9 cellular contexts compared by ENCODE assay signal in the genomic region with DNA sequence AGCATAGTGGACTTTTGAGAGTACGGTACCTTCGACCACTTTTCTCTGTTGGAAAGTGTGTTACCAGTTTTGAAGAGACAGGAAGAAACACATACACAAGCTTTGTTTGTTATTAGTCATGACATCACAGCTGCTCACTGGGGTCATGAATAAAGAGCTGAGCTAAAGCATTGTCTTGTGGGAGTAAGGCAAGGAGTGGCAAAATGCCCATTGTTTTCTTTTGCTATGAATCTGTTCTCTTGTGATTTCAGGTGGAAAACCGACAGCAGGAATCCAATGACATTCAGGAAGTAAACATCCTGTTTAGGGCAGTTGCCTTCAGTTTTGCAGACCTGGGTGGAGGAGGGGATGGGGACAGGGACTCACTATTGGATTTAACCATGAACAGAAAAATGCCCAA.
DNase-seq lines count a peak whose midpoint lies in the region; ATAC-seq and TF ChIP-seq lines count a peak whose summit lies in the region.
"Had no signal": no experiment of that assay in that cellular context is flagged by ENCODE, and none has a peak within 500 bp of the region (broad histone marks: within the 10 kb centered on the region; RNA-seq: fewer than 3 reads in every experiment).

No MANE protein-coding gene starts in this region.

- H4K20me1 ChIP-seq in neural progenitor cell (ENCODE audit: low read depth), result no peaks in the 10 kb centered on the region
- no peaks in the 10 kb centered on the region for H4K20me1 ChIP-seq in OCI-LY7 (ENCODE audit: insufficient read depth, low read length)

- H3K9me2 ChIP-seq in OCI-LY7 (ENCODE audit: insufficient read depth, low read length), result no peaks in the 10 kb centered on the region

- H3K4me3 ChIP-seq in neural progenitor cell, result no peak overlapping the region
- no peak overlapping the region for H3K4me3 ChIP-seq in OCI-LY7 (ENCODE audit: low read depth, low read length, poor library complexity, severe bottlenecking)
- H3K4me3 ChIP-seq in Caco-2 (ENCODE audit: low read depth, low read length), result no peak overlapping the region
- no peak overlapping the region for H3K4me3 ChIP-seq in trophoblast cell (ENCODE audit: low read depth, low read length)

- no peak overlapping the region for H3K27ac ChIP-seq in neural progenitor cell
- H3K27ac ChIP-seq in OCI-LY7 (ENCODE audit: low read depth, low read length, poor library complexity, severe bottlenecking), result no peak overlapping the region
- H3K27ac ChIP-seq in trophoblast cell (ENCODE audit: low read depth, low read length), result no peak overlapping the region

- H3K27me3 ChIP-seq in neural progenitor cell (no peaks in the 10 kb centered on the region), Caco-2 (replicated peaks; ENCODE audit: control insufficient read depth, insufficient read depth, low read length) (no peaks in the 10 kb centered on the region), trophoblast cell (ENCODE audit: insufficient read depth, low read length) (no peaks in the 10 kb centered on the region)

- H3K4me1 Mint-ChIP-seq in neural progenitor cell, result peaks cover 41% of the 10 kb centered on the region
- H3K4me1 Mint-ChIP-seq in Caco-2 (ENCODE audit: low read depth, unreplicated experiment), result peaks cover 10% of the 10 kb centered on the region

- H3K9me3 Mint-ChIP-seq in neural progenitor cell (peaks cover 3% of the 10 kb centered on the region), Caco-2 (ENCODE audit: unreplicated experiment) (no peaks in the 10 kb centered on the region)

- no CpG with 5 or more reads among the region's 3 CpGs for WGBS in trophoblast cell (ENCODE audit: extremely low coverage, insufficient coverage, insufficient read length)

- H3K9me3 ChIP-seq in neural progenitor cell (ENCODE audit: low read depth), result no peaks in the 10 kb centered on the region
- H3K9me3 ChIP-seq in OCI-LY7 (ENCODE audit: low read length), result no peaks in the 10 kb centered on the region
- H3K9me3 ChIP-seq in Caco-2, result no peaks in the 10 kb centered on the region
- no peaks in the 10 kb centered on the region for H3K9me3 ChIP-seq in trophoblast cell (ENCODE audit: insufficient read depth, low read depth, low read length)

- POLR2A ChIA-PET in OCI-LY7 (lab: Charles Lee), result no interaction called here
- POLR2A ChIA-PET in Caco-2 (lab: Charles Lee), result no interaction called here

- intact Hi-C loops in OCI-LY7 (cut with micrococcal nuclease; ENCODE audit: unreplicated experiment), result no loop called here
- intact Hi-C loops in Caco-2 (cut with micrococcal nuclease; ENCODE audit: unreplicated experiment), result no loop called here

- H3K36me3 ChIP-seq in neural progenitor cell (no peaks in the 10 kb centered on the region), OCI-LY7 (ENCODE audit: insufficient read depth, low read length) (no peaks in the 10 kb centered on the region), Caco-2 (ENCODE audit: control insufficient read depth, insufficient read depth, low read length) (no peaks in the 10 kb centered on the region), trophoblast cell (ENCODE audit: control insufficient read depth in 1 of 2, insufficient read depth in 2 of 2, low read length in 2 of 2) (peaks cover 0 to 7% of the 10 kb centered on the region in 2 experiments)

- H2BK120ac ChIP-seq in trophoblast cell (ENCODE audit: insufficient read depth, low read length, poor library complexity), result no peak overlapping the region

- H3K27me3 Mint-ChIP-seq in neural progenitor cell (ENCODE audit: insufficient read depth, low read depth) (no peaks in the 10 kb centered on the region), Caco-2 (ENCODE audit: insufficient read depth, unreplicated experiment) (no peaks in the 10 kb centered on the region)
- H3K27me3 Mint-ChIP-seq: activated CD4-positive, alpha-beta T cell treated with anti-CD3 and anti-CD28 coated beads for 36 hours had no signal

- H3K4me3 Mint-ChIP-seq in neural progenitor cell (no peak overlapping the region), Caco-2 (ENCODE audit: unreplicated experiment) (no peak overlapping the region)
- H3K4me3 Mint-ChIP-seq: activated CD4-positive, alpha-beta T cell treated with anti-CD3 and anti-CD28 coated beads for 36 hours had no signal

- H4K12ac ChIP-seq in trophoblast cell (ENCODE audit: low read depth, low read length), result no peak overlapping the region

- H3K23ac ChIP-seq in trophoblast cell (ENCODE audit: low read length), result no peak overlapping the region

- H3K4me1 ChIP-seq in neural progenitor cell (peaks cover 27% of the 10 kb centered on the region), OCI-LY7 (ENCODE audit: insufficient read depth, low read length, poor library complexity, severe bottlenecking) (no peaks in the 10 kb centered on the region), Caco-2 (no peaks in the 10 kb centered on the region; the same call in 1 of the 2 replicates), trophoblast cell (ENCODE audit: control insufficient read depth in 1 of 2, insufficient read depth in 2 of 2, low read length in 2 of 2) (peaks cover 5 to 10% of the 10 kb centered on the region in 2 experiments)

- DNase-seq in Daoy (ENCODE audit: low read depth), result peak; percentile 6
- peak; percentile 6 for DNase-seq in NCI-H345 treated with DMSO at 0.1 percent for 48 hours (lab: John Stamatoyannopoulos, UW; ENCODE audit: unreplicated experiment)
- peak; percentile 20 for DNase-seq in neural progenitor cell (ENCODE audit: low spot score)
- DNase-seq in middle frontal gyrus (ENCODE audit: extremely low spot score, low spot score), result no peak
- no peak for DNase-seq in OCI-LY7 (ENCODE audit: low spot score)
- DNase-seq in Caco-2, result no peak
- DNase-seq in trophoblast cell, result no peak
- DNase-seq: activated CD4-positive, alpha-beta T cell treated with anti-CD3 and anti-CD28 coated beads for 36 hours had no signal

- BruUV-seq in OCI-LY7 (replicated peaks; lab: Mats Ljungman, UMichigan) (no TSS peak), Caco-2 (replicated peaks; lab: Mats Ljungman, UMichigan) (no TSS peak)

- no peaks in the 10 kb centered on the region for H3K79me1 ChIP-seq in trophoblast cell (ENCODE audit: low read length)

- TF ChIP-seq CTCF in neural progenitor cell (IDR thresholded peaks at IDR 0.05), result no peak
- no peak for TF ChIP-seq CTCF in OCI-LY7 (conservative IDR thresholded peaks at IDR 0.05; ENCODE audit: low read length)
- no peak for TF ChIP-seq CTCF in Caco-2 (IDR thresholded peaks at IDR 0.05; ENCODE audit: insufficient read depth in 1 of 2, low read depth in 1 of 2, low read length in 1 of 2, severe bottlenecking in 1 of 2, unreplicated experiment in 1 of 2)

- no peak overlapping the region for H2BK5ac ChIP-seq in trophoblast cell (ENCODE audit: low read depth, low read length, poor library complexity)

- no peak overlapping the region for H4K8ac ChIP-seq in trophoblast cell (ENCODE audit: low read depth, low read length)

- no peak overlapping the region for H3K14ac ChIP-seq in trophoblast cell (ENCODE audit: low read length)

- peak; percentile 33 for ATAC-seq in esophagus mucosa
- ATAC-seq: activated CD4-positive, alpha-beta T cell treated with anti-CD3 and anti-CD28 coated beads for 36 hours had no signal

- no peak overlapping the region for H2AK5ac ChIP-seq in trophoblast cell (ENCODE audit: low read length)

- no peak overlapping the region for H4K91ac ChIP-seq in trophoblast cell (ENCODE audit: low read depth, low read length)

- CTCF ChIA-PET in OCI-LY7 (lab: Charles Lee; ENCODE audit: unreplicated experiment) (no interaction called here), Caco-2 (lab: Charles Lee) (interaction anchor here (0.8 kb wide), 1 partner anchor 45 kb away, joined by 3 read pairs; no protein-coding TSS in a partner anchor)

- H3K4ac ChIP-seq in trophoblast cell (ENCODE audit: low read depth, low read length), result no peak overlapping the region

- H3F3A ChIP-seq in neural progenitor cell (ENCODE audit: low read depth), result no peaks in the 10 kb centered on the region

- no peak overlapping the region for H3K18ac ChIP-seq in trophoblast cell (ENCODE audit: low read length)

- H3K4me2 ChIP-seq in neural progenitor cell (peak overlapping the region; percentile 43), OCI-LY7 (ENCODE audit: low read length) (no peak overlapping the region), trophoblast cell (ENCODE audit: low read length) (no peak overlapping the region)

- H2BK12ac ChIP-seq in trophoblast cell (ENCODE audit: low read length), result no peak overlapping the region

- H3K27ac Mint-ChIP-seq in neural progenitor cell, result peak overlapping the region; percentile 14
- no peak overlapping the region for H3K27ac Mint-ChIP-seq in Caco-2 (ENCODE audit: unreplicated experiment)
- H3K27ac Mint-ChIP-seq: activated CD4-positive, alpha-beta T cell treated with anti-CD3 and anti-CD28 coated beads for 36 hours had no signal

- H3K9ac ChIP-seq in neural progenitor cell, result no peak overlapping the region
- no peak overlapping the region for H3K9ac ChIP-seq in trophoblast cell (ENCODE audit: low read length)

- no peaks in the 10 kb centered on the region for H3K79me2 ChIP-seq in neural progenitor cell (ENCODE audit: low read depth)
- H3K79me2 ChIP-seq in OCI-LY7 (ENCODE audit: insufficient read depth, low read depth, low read length), result no peaks in the 10 kb centered on the region
- H3K79me2 ChIP-seq in trophoblast cell (ENCODE audit: control insufficient read depth, insufficient read depth, low read length, poor library complexity), result peaks cover 2% of the 10 kb centered on the region

- H2AFZ ChIP-seq in neural progenitor cell (replicated peaks) (no peak overlapping the region), OCI-LY7 (ENCODE audit: low read length) (no peak overlapping the region), trophoblast cell (ENCODE audit: insufficient read depth, low read length, poor library complexity) (no peak overlapping the region)

- H3K36me3 Mint-ChIP-seq in neural progenitor cell (peaks cover 28% of the 10 kb centered on the region), Caco-2 (ENCODE audit: insufficient read depth, unreplicated experiment) (peaks cover 17% of the 10 kb centered on the region)

Comparison
In these comparisons a context has a peak if more than half of its experiments do, and no peak if none do; other contexts are left out.
1. DNase-seq: peak in Daoy (single experiment), NCI-H345 treated with DMSO at 0.1 percent for 48 hours (single experiment) and neural progenitor cell (single experiment); none in middle frontal gyrus (single experiment), OCI-LY7 (single experiment), Caco-2 (0 of 2) and trophoblast cell (0 of 2).